8 cellular contexts compared by ENCODE assay signal in genomic region chr14:35292051-35292769, GRCh38. TPM values are rescaled to one million over a fixed set of nuclear protein-coding genes. Genes with fewer than 3 reads are reported as not detected.
DNase-seq lines count a peak whose midpoint lies in the region; ATAC-seq and TF ChIP-seq lines count a peak whose summit lies in the region.

Gene PSMA6, plus strand, starts transcription at chr14:35292382. Its CDS starts 95 bp downstream, at chr14:35292477.

- ATAC-seq in GM21825 (IDR thresholded peaks at IDR 0.05; ENCODE audit: unreplicated experiment) = peak; percentile 89

- DNase-seq in DMS79 treated with DMSO at 0.1 percent for 48 hours (lab: John Stamatoyannopoulos, UW) (peak; percentile 100), Karpas-422 (peak; percentile 100), RKO (ENCODE audit: low spot score) (peak; percentile 99), activated T-helper 1 cell treated with Interleukin-2 at 50 U/mL for 16 hours (ENCODE audit: low read depth) (peak; percentile 99), esophagus muscularis mucosa (ENCODE audit: extremely low spot score) (peak; percentile 100), myocyte (ENCODE audit: low read depth) (peak; percentile 100)
- peak; percentile 98 to 99 for DNase-seq in stimulated activated CD8-positive, alpha-beta memory T cell treated with anti-CD3 and anti-CD28 coated beads, Interleukin-7, amount 100 ng/mL, for 48 hours (ENCODE audit: extremely low read depth in 1 of 2, low read depth in 1 of 2)

- no peaks in the 10 kb centered on the region for H3K9me2 ChIP-seq in Karpas-422 (replicated peaks; ENCODE audit: insufficient read depth, low read length)

- no peak within 1 kb of the TSS; the same call in 1 of the 2 replicates for H2AFZ ChIP-seq in Karpas-422 (ENCODE audit: low read length)

- H3K9ac ChIP-seq in Karpas-422 (ENCODE audit: low read length) = peak within 1 kb of the TSS; percentile 89

- intact Hi-C loops in esophagus muscularis mucosa (cut with DNase I) = loop anchor here (2.0 to 5.0 kb wide), 3 partner anchors 40 to 115 kb away; no protein-coding TSS in a partner anchor

- peaks cover 15% of the 10 kb centered on the region for H4K20me1 ChIP-seq in Karpas-422 (ENCODE audit: insufficient read depth, low read depth, low read length)

- H3K4me3 ChIP-seq in Karpas-422 (ENCODE audit: low read length) = peak within 1 kb of the TSS; percentile 93
- peak within 1 kb of the TSS; percentile 72 to 91 (median 83) for H3K4me3 ChIP-seq in esophagus muscularis mucosa

- peaks cover 50% of the 10 kb centered on the region for H3K79me2 ChIP-seq in Karpas-422 (ENCODE audit: low read length)

- TF ChIP-seq POLR2A in esophagus muscularis mucosa (IDR thresholded peaks at IDR 0.05; ENCODE audit: low read depth) = peak; percentile 61

- WGBS in esophagus muscularis mucosa = under 1% methylated on average over 22 of the region's 40 CpGs

- peak in 1 of 3 experiments; percentile 7 for TF ChIP-seq CTCF in esophagus muscularis mucosa (IDR thresholded peaks at IDR 0.05)

- H3K9me3 ChIP-seq in Karpas-422 (ENCODE audit: low read length) = no peaks in the 10 kb centered on the region
- no peaks in the 10 kb centered on the region for H3K9me3 ChIP-seq in esophagus muscularis mucosa

- H3K27ac ChIP-seq in Karpas-422 (ENCODE audit: low read length) (peak within 1 kb of the TSS; percentile 96), esophagus muscularis mucosa (replicated peaks in 1 of 4) (peak within 1 kb of the TSS; percentile 86 to 94 (median 90))

- peaks cover 74% of the 10 kb centered on the region for H3K4me1 ChIP-seq in Karpas-422 (ENCODE audit: low read length)
- H3K4me1 ChIP-seq in esophagus muscularis mucosa = peaks cover 38 to 59% (median 51%) of the 10 kb centered on the region in 4 donors

- H3K36me3 ChIP-seq in Karpas-422 (ENCODE audit: insufficient read depth, low read length) (peaks cover 20% of the 10 kb centered on the region), esophagus muscularis mucosa (no peaks in the 10 kb centered on the region)

- no peaks in the 10 kb centered on the region for H3K27me3 ChIP-seq in Karpas-422 (ENCODE audit: low read length)
- no peaks in the 10 kb centered on the region for H3K27me3 ChIP-seq in esophagus muscularis mucosa

- H3K4me2 ChIP-seq in Karpas-422 (ENCODE audit: low read depth, low read length, poor library complexity, severe bottlenecking) = peak within 1 kb of the TSS; percentile 85

- no peak for TF ChIP-seq EP300 in esophagus muscularis mucosa (IDR thresholded peaks at IDR 0.05)

RNA-seq across cellular contexts. Expression of gene PSMA6, which starts in this region (rescaled TPM):
- total RNA-seq in Karpas-422 (2014; rRNA removed; shearing (Covaris generic); ENCODE audit: low replicate concordance) = 327 and 344 TPM in 2 replicates
- total RNA-seq in esophagus muscularis mucosa = 100 to 1,000 TPM in 2 of 4 donors, 10 to 100 TPM in 2; 70.5 to 143 (median 112) TPM
- 240 and 241 TPM in 2 replicates for total RNA-seq in myocyte
- polyA plus RNA-seq in myocyte (2012) = 155 TPM

Comparison
In these comparisons a context has a peak if more than half of its experiments do, and no peak if none do; other contexts are left out.
1. Peak in every context shown above with its lines: DNase-seq, ATAC-seq, H3K4me3 ChIP-seq and H3K27ac ChIP-seq.